Comparison of ENCODE assay signal across 14 cellular contexts in the genomic region with DNA sequence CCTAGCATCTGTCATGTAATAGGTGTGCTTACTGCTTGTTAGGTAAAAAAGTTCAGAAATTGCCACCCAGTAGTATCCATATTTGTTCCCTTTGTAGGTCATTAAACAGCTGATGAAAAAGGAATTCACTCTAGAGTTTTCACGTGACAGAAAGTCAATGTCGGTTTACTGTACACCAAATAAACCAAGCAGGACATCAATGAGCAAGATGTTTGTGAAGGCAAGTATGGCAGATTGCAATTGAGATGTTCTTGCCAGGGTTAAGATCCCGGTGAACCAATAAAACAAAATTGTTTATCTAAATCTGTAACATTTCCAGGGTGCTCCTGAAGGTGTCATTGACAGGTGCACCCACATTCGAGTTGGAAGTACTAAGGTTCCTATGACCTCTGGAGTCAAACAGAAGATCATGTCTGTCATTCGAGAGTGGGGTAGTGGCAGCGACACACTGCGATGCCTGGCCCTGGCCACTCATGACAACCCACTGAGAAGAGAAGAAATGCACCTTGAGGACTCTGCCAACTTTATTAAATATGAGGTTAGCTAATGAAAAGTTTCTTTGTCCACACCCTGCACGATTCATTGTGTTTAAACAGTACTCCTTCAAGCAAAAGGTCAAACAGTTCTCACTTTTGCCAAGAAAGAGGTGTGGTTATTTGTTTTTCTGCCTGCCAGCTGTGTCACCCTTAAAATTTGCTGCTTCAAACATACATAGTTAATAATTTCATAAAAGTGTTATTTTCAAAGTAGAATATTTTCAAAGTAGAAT. TPM values are rescaled to one million over a fixed set of nuclear protein-coding genes. Genes with fewer than 3 reads are reported as not detected.
DNase-seq lines count a peak whose midpoint lies in the region; ATAC-seq and TF ChIP-seq lines count a peak whose summit lies in the region.
"Had no signal": no experiment of that assay in that cellular context is flagged by ENCODE, and none has a peak within 500 bp of the region (broad histone marks: within the 10 kb centered on the region; RNA-seq: fewer than 3 reads in every experiment).

No MANE protein-coding gene starts in this region.

- peaks cover 0 to 6% (median 5%) of the 10 kb centered on the region in 4 donors for H3K4me1 Mint-ChIP-seq in CD4-positive, CD25-positive, alpha-beta regulatory T cell
- no peaks in the 10 kb centered on the region for H3K4me1 Mint-ChIP-seq in endodermal cell
- H3K4me1 Mint-ChIP-seq: activated naive CD8-positive, alpha-beta T cell treated with anti-CD3 and anti-CD28 coated beads for 36 hours had no signal

- no peaks in the 10 kb centered on the region for H3K27me3 Mint-ChIP-seq in CD4-positive, CD25-positive, alpha-beta regulatory T cell
- H3K27me3 Mint-ChIP-seq in endodermal cell (ENCODE audit: insufficient read depth) = no peaks in the 10 kb centered on the region
- H3K27me3 Mint-ChIP-seq: activated naive CD8-positive, alpha-beta T cell treated with anti-CD3 and anti-CD28 coated beads for 36 hours had no signal

- H3K9ac ChIP-seq in Karpas-422 (ENCODE audit: low read length) = no peak overlapping the region
- no peak overlapping the region for H3K9ac ChIP-seq in endodermal cell (ENCODE audit: extremely low read depth, low read length, poor library complexity, severe bottlenecking)
- peak overlapping the region; percentile 8 for H3K9ac ChIP-seq in mucosa of stomach (ENCODE audit: low read length)
- H3K9ac ChIP-seq in mesenchymal stem cell (ENCODE audit: low read length) = no peak overlapping the region

- no peak overlapping the region for H2BK15ac ChIP-seq in mesenchymal stem cell (ENCODE audit: low read depth, poor library complexity, severe bottlenecking)

- H3K4me1 ChIP-seq in CD4-positive, CD25-positive, alpha-beta regulatory T cell (ENCODE audit: control insufficient read depth, insufficient read depth, low read length, poor library complexity, severe bottlenecking) = no peaks in the 10 kb centered on the region
- peaks cover 48% of the 10 kb centered on the region for H3K4me1 ChIP-seq in Karpas-422 (ENCODE audit: low read length)
- no peaks in the 10 kb centered on the region for H3K4me1 ChIP-seq in endodermal cell (ENCODE audit: control insufficient read depth, insufficient read depth, low read length)
- H3K4me1 ChIP-seq in mucosa of stomach (ENCODE audit: control insufficient read depth, insufficient read depth, low read length) = peaks cover 43% of the 10 kb centered on the region
- H3K4me1 ChIP-seq in mesenchymal stem cell (ENCODE audit: control insufficient read depth, insufficient read depth, low read depth, low read length) = peaks cover 3% of the 10 kb centered on the region

- no peaks in the 10 kb centered on the region for H3K9me3 Mint-ChIP-seq in CD4-positive, CD25-positive, alpha-beta regulatory T cell
- no peaks in the 10 kb centered on the region for H3K9me3 Mint-ChIP-seq in endodermal cell
- H3K9me3 Mint-ChIP-seq: activated naive CD8-positive, alpha-beta T cell treated with anti-CD3 and anti-CD28 coated beads for 36 hours had no signal

- no peak overlapping the region for H3K4ac ChIP-seq in mesenchymal stem cell (ENCODE audit: low read depth in 1 of 2, low read length in 2 of 2)

- H3K4me3 Mint-ChIP-seq in CD4-positive, CD25-positive, alpha-beta regulatory T cell = no peak overlapping the region
- H3K4me3 Mint-ChIP-seq in endodermal cell = no peak overlapping the region
- H3K4me3 Mint-ChIP-seq: activated naive CD8-positive, alpha-beta T cell treated with anti-CD3 and anti-CD28 coated beads for 36 hours had no signal

- ATAC-seq in CD4-positive, CD25-positive, alpha-beta regulatory T cell (ENCODE audit: low read depth in 2 of 2) = no peak
- ATAC-seq in GM21526 (IDR thresholded peaks at IDR 0.05; ENCODE audit: low FRiP score, unreplicated experiment) = no peak
- no peak for ATAC-seq in HG03439 (IDR thresholded peaks at IDR 0.05; ENCODE audit: unreplicated experiment)

- H3K23ac ChIP-seq in mesenchymal stem cell (ENCODE audit: low read length in 2 of 2) = no peak overlapping the region

- H3K27me3 ChIP-seq in CD4-positive, CD25-positive, alpha-beta regulatory T cell (ENCODE audit: control insufficient read depth, insufficient read depth, low read length) = no peaks in the 10 kb centered on the region
- H3K27me3 ChIP-seq in Karpas-422 (ENCODE audit: low read length) (no peaks in the 10 kb centered on the region), endodermal cell (ENCODE audit: control insufficient read depth, insufficient read depth, low read length, poor library complexity, severe bottlenecking) (no peaks in the 10 kb centered on the region), mucosa of stomach (ENCODE audit: control insufficient read depth, insufficient read depth, low read length) (no peaks in the 10 kb centered on the region), mesenchymal stem cell (ENCODE audit: control insufficient read depth in 1 of 2, insufficient read depth in 1 of 2, low read length in 2 of 2) (no peaks in the 10 kb centered on the region)
- H3K27me3 ChIP-seq: heart left ventricle had no signal

- peak overlapping the region in 2 of 3 donors; percentile 9 to 70 for H3K27ac Mint-ChIP-seq in CD4-positive, CD25-positive, alpha-beta regulatory T cell
- H3K27ac Mint-ChIP-seq in endodermal cell = no peak overlapping the region

- H3K14ac ChIP-seq in mesenchymal stem cell (ENCODE audit: low read length in 2 of 2) = no peak overlapping the region

- no peak overlapping the region for H2BK5ac ChIP-seq in mesenchymal stem cell (ENCODE audit: low read depth, low read length, poor library complexity, severe bottlenecking)

- peaks cover 62% of the 10 kb centered on the region for H3K36me3 Mint-ChIP-seq in CD4-positive, CD25-positive, alpha-beta regulatory T cell
- peaks cover 95% of the 10 kb centered on the region for H3K36me3 Mint-ChIP-seq in endodermal cell (ENCODE audit: low read depth)

- H3K79me1 ChIP-seq in mesenchymal stem cell (replicated peaks; ENCODE audit: low read length, poor library complexity, severe bottlenecking) = peaks cover 39% of the 10 kb centered on the region

- peaks cover 98% of the 10 kb centered on the region for H3K36me3 ChIP-seq in CD4-positive, CD25-positive, alpha-beta regulatory T cell (ENCODE audit: control insufficient read depth, insufficient read depth, low read length)
- peaks cover 91% of the 10 kb centered on the region for H3K36me3 ChIP-seq in Karpas-422 (ENCODE audit: insufficient read depth, low read length)
- peaks cover 99% of the 10 kb centered on the region for H3K36me3 ChIP-seq in endodermal cell (ENCODE audit: control insufficient read depth, insufficient read depth, low read length)
- peaks cover 24% of the 10 kb centered on the region for H3K36me3 ChIP-seq in mucosa of stomach (ENCODE audit: control insufficient read depth, insufficient read depth, low read length)
- H3K36me3 ChIP-seq in mesenchymal stem cell (ENCODE audit: control insufficient read depth in 1 of 2, insufficient read depth in 2 of 2, low read depth in 1 of 2, low read length in 2 of 2) = peaks cover 73 to 100% of the 10 kb centered on the region in 2 experiments

- no peak overlapping the region for H2BK120ac ChIP-seq in mesenchymal stem cell (ENCODE audit: low read depth, low read length)

- WGBS in endodermal cell (ENCODE audit: insufficient coverage in 1 of 2, insufficient read length in 1 of 2), 2 experiments = 96 to 98% methylated on average over 8 of the region's 8 CpGs
- 97% methylated on average over 7 of the region's 8 CpGs for WGBS in mesenchymal stem cell

- H4K91ac ChIP-seq in mesenchymal stem cell (ENCODE audit: low read length) = no peak overlapping the region

- H3K9me2 ChIP-seq in Karpas-422 (replicated peaks; ENCODE audit: insufficient read depth, low read length) = no peaks in the 10 kb centered on the region

- H3K9me3 ChIP-seq in CD4-positive, CD25-positive, alpha-beta regulatory T cell (ENCODE audit: control insufficient read depth in 2 of 2, low read length in 2 of 2) = no peaks in the 10 kb centered on the region
- H3K9me3 ChIP-seq in Karpas-422 (ENCODE audit: low read length) (no peaks in the 10 kb centered on the region), endodermal cell (ENCODE audit: control insufficient read depth, low read length) (no peaks in the 10 kb centered on the region), mucosa of stomach (ENCODE audit: control insufficient read depth, low read length) (no peaks in the 10 kb centered on the region), mesenchymal stem cell (ENCODE audit: control insufficient read depth, low read length) (no peaks in the 10 kb centered on the region)
- H3K9me3 ChIP-seq: heart left ventricle, thoracic aorta had no signal

- H3K4me3 ChIP-seq in CD4-positive, CD25-positive, alpha-beta regulatory T cell (ENCODE audit: low read depth, low read length) = no peak overlapping the region
- H3K4me3 ChIP-seq in Karpas-422 (ENCODE audit: low read length) (no peak overlapping the region), endodermal cell (ENCODE audit: low read length) (no peak overlapping the region), mucosa of stomach (ENCODE audit: low read length) (no peak overlapping the region), foreskin fibroblast (ENCODE audit: low read depth in 1 of 2, low read length in 2 of 2) (no peak overlapping the region), mesenchymal stem cell (ENCODE audit: insufficient read depth in 1 of 2, low read depth in 1 of 2, low read length in 2 of 2) (no peak overlapping the region)
- H3K4me3 ChIP-seq: heart left ventricle, thoracic aorta had no signal

- peaks cover 33% of the 10 kb centered on the region for H3K79me2 ChIP-seq in Karpas-422 (ENCODE audit: low read length)

- H4K20me1 ChIP-seq in Karpas-422 (ENCODE audit: insufficient read depth, low read depth, low read length) = peaks cover 10% of the 10 kb centered on the region; the same call in 1 of the 2 replicates

- no peak overlapping the region for H3K27ac ChIP-seq in CD4-positive, CD25-positive, alpha-beta regulatory T cell (ENCODE audit: insufficient read depth, low read length, poor library complexity, severe bottlenecking)
- H3K27ac ChIP-seq in Karpas-422 (ENCODE audit: low read length) (peak overlapping the region; percentile 79), endodermal cell (ENCODE audit: low read depth, low read length) (no peak overlapping the region), mesenchymal stem cell (ENCODE audit: low read length, poor library complexity, severe bottlenecking) (no peak overlapping the region)
- H3K27ac ChIP-seq: thoracic aorta had no signal

- H2AK5ac ChIP-seq in mesenchymal stem cell (ENCODE audit: low read length, severe bottlenecking) = no peak overlapping the region

- DNase-seq in CD4-positive, CD25-positive, alpha-beta regulatory T cell = no peak
- no peak for DNase-seq in Karpas-422
- peak; percentile 35 for DNase-seq in endodermal cell
- DNase-seq in foreskin fibroblast = no peak
- DNase-seq in mesenchymal stem cell = no peak
- DNase-seq: activated CD8-positive, alpha-beta memory T cell treated with anti-CD3 and anti-CD28 coated beads, Interleukin-2, amount 50 U/mL, for 4 hours; activated naive CD8-positive, alpha-beta T cell treated with anti-CD3 and anti-CD28 coated beads for 36 hours; central memory CD4-positive, alpha-beta T cell; heart left ventricle; kidney glomerular epithelial cell had no signal

- H2BK12ac ChIP-seq in mesenchymal stem cell (ENCODE audit: low read length in 2 of 2) = no peak overlapping the region

- H3K4me2 ChIP-seq in Karpas-422 (ENCODE audit: low read depth, low read length, poor library complexity, severe bottlenecking) (peak overlapping the region; percentile 46), mesenchymal stem cell (ENCODE audit: low read length, poor library complexity, severe bottlenecking) (no peak overlapping the region)

- H4K8ac ChIP-seq in mesenchymal stem cell (ENCODE audit: low read length) = no peak overlapping the region

- H3K18ac ChIP-seq in mesenchymal stem cell (ENCODE audit: low read depth in 1 of 2, low read length in 2 of 2) = no peak overlapping the region

- no peak for TF ChIP-seq CTCF in endodermal cell (conservative IDR thresholded peaks at IDR 0.05)
- no peak for TF ChIP-seq CTCF in foreskin fibroblast (IDR thresholded peaks at IDR 0.05; ENCODE audit: low read depth, low read length)

- H2AFZ ChIP-seq in Karpas-422 (ENCODE audit: low read length) = no peak overlapping the region
- H2AFZ ChIP-seq in mesenchymal stem cell (ENCODE audit: low read depth, low read length) = no peak overlapping the region

RNA-seq across cellular contexts. Expression of gene ATP2A2, which starts 58.3 kb away (rescaled TPM):
- total RNA-seq in CD4-positive, CD25-positive, alpha-beta regulatory T cell = 119 TPM
- polyA plus RNA-seq in CD4-positive, CD25-positive, alpha-beta regulatory T cell = 1 to 10 TPM; 3.3 to 5.4 (median 4.2) TPM
- 70.0 and 88.5 TPM in 2 replicates for total RNA-seq in Karpas-422 (2014; rRNA removed; shearing (Covaris generic); ENCODE audit: low replicate concordance)
- total RNA-seq in endodermal cell = 100 to 1,000 TPM; 151 to 235 TPM
- 164 TPM for polyA plus RNA-seq in endodermal cell (2013, experiment 1 of 2)
- polyA plus RNA-seq in endodermal cell (2013, experiment 2 of 2) = 164 TPM
- 155 TPM for polyA plus RNA-seq in mesenchymal stem cell (2013, experiment 1 of 2)
- polyA plus RNA-seq in mesenchymal stem cell (2013, experiment 2 of 2) = 150 TPM
